1 cellular context compared by ENCODE assay signal in the genomic region with DNA sequence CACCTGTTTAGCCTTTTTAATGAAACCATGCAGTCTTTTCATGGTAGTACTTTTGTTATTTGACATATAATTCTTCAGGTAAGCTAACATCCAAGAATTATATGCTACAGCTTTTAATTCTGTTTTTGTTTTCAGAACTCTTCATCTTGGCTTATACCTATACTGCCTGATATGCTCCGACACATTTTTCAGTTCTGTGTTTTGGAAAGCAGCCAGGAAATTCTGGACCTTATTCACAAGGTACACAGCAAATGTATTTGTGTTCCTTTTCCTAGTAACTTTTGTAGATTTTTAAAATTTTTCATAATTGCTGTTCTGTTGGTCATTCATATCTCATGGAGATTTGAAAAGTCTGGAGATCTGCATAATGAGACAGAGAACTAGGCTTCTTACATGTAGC.
TF ChIP-seq lines count a peak whose summit lies in the region.

No MANE protein-coding gene starts in this region.

TF ChIP-seq in SK-N-SH, 30 proteins besides CTCF, POLR2A, EP300 and RAD21 (continued from another document):
- TF ChIP-seq, protein P1, sequence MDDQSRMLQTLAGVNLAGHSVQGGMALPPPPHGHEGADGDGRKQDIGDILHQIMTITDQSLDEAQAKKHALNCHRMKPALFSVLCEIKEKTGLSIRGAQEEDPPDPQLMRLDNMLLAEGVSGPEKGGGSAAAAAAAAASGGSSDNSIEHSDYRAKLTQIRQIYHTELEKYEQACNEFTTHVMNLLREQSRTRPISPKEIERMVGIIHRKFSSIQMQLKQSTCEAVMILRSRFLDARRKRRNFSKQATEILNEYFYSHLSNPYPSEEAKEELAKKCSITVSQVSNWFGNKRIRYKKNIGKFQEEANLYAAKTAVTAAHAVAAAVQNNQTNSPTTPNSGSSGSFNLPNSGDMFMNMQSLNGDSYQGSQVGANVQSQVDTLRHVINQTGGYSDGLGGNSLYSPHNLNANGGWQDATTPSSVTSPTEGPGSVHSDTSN (IDR thresholded peaks at IDR 0.05) = no peak
- TF ChIP-seq MEF2A (IDR thresholded peaks at IDR 0.05; ENCODE audit: borderline replicate concordance, low read depth) (no peak), FOSL2 (IDR thresholded peaks at IDR 0.05; ENCODE audit: borderline replicate concordance, low read depth) (no peak)
TF ChIP-seq in SK-N-SH: peak in this region for 0.
